ENCODE assay signal across 22 cellular contexts in genomic region chr15:51240066-51240465, GRCh38.
A peak's percentile ranks its signal among the peaks of the same experiment; 100 is the strongest.
DNase-seq lines count a peak whose midpoint lies in the region; TF ChIP-seq lines count a peak whose summit lies in the region.
"Had no signal": no experiment of that assay in that cellular context is flagged by ENCODE, and none has a peak within 500 bp of the region (broad histone marks: within the 10 kb centered on the region; RNA-seq: fewer than 3 reads in every experiment).

No MANE protein-coding gene starts in this region.

- H3K4me2 ChIP-seq in PC-9 (peak overlapping the region; percentile 34), smooth muscle cell (peak overlapping the region; percentile 6)

- DNase-seq in NCI-H146 (lab: John Stamatoyannopoulos, UW) (peak; percentile 13), NCI-H146 treated with DMSO at 0.1 percent for 48 hours (lab: John Stamatoyannopoulos, UW; ENCODE audit: unreplicated experiment) (no peak), PC-9 (no peak), smooth muscle cell (lab: John Stamatoyannopoulos, UW; ENCODE audit: unreplicated experiment) (no peak), testis (no peak), DMS79 treated with DMSO at 0.1 percent for 48 hours (lab: John Stamatoyannopoulos, UW) (no peak)
- DNase-seq in Jurkat, Clone E6-1 (ENCODE audit: low read depth, low spot score): peak; percentile 48
- DNase-seq in stimulated activated CD4-positive, alpha-beta T cell treated with anti-CD3 and anti-CD28 coated beads, Interleukin-1b, Interleukin-23, amount 100 ng/mL, for 48 hours: no peak
- DNase-seq: activated CD8-positive, alpha-beta memory T cell treated with anti-CD3 and anti-CD28 coated beads, Interleukin-2, amount 50 U/mL, for 48 hours; activated effector memory CD4-positive, alpha-beta T cell treated with anti-CD3 and anti-CD28 coated beads, Interleukin-2, amount 50 U/mL, for 16 hours; CD8-positive, alpha-beta T cell; dorsolateral prefrontal cortex; glutamatergic neuron; H7; lower lobe of right lung; NCI-H526; psoas muscle; upper lobe of right lung had no signal

- H3K79me2 ChIP-seq in PC-9 (ENCODE audit: low read depth) (no peaks in the 10 kb centered on the region), smooth muscle cell (ENCODE audit: low read depth) (no peaks in the 10 kb centered on the region)

- H3K27ac ChIP-seq in PC-9: no peak overlapping the region
- no peak overlapping the region for H3K27ac ChIP-seq in smooth muscle cell (ENCODE audit: low read depth)
- no peak overlapping the region for H3K27ac ChIP-seq in testis
- H3K27ac ChIP-seq: 22Rv1, dorsolateral prefrontal cortex, lower lobe of right lung, psoas muscle, RWPE1, SK-N-MC, upper lobe of right lung, VCaP had no signal

- H3K9ac ChIP-seq in smooth muscle cell (ENCODE audit: low read depth): no peak overlapping the region

- WGBS in smooth muscle cell (ENCODE audit: low lambda C conversion rate): 25% methylated on average over 3 of the region's 4 CpGs
- 53 to 76% methylated on average over 4 of the region's 4 CpGs for WGBS in testis, 2 donors

- H3K4me3 ChIP-seq in Jurkat, Clone E6-1 (ENCODE audit: low read length): no peak overlapping the region
- no peak overlapping the region for H3K4me3 ChIP-seq in PC-9
- no peak overlapping the region for H3K4me3 ChIP-seq in smooth muscle cell
- H3K4me3 ChIP-seq in testis: no peak overlapping the region
- H3K4me3 ChIP-seq: dorsolateral prefrontal cortex, lower lobe of right lung, psoas muscle, SK-N-MC, upper lobe of right lung had no signal

- no peaks in the 10 kb centered on the region for H3K9me2 ChIP-seq in PC-9 (ENCODE audit: insufficient read depth)

- TF ChIP-seq POLR2A in testis (IDR thresholded peaks at IDR 0.05): no peak

- H2AFZ ChIP-seq in PC-9 (no peak overlapping the region), smooth muscle cell (ENCODE audit: low read depth) (no peak overlapping the region)

- no peaks in the 10 kb centered on the region for H3F3A ChIP-seq in PC-9 (ENCODE audit: insufficient read depth, low read depth)
- no peaks in the 10 kb centered on the region for H3F3A ChIP-seq in smooth muscle cell (ENCODE audit: low read depth)

- no peaks in the 10 kb centered on the region for H3K36me3 ChIP-seq in PC-9 (ENCODE audit: low read depth)
- no peaks in the 10 kb centered on the region for H3K36me3 ChIP-seq in smooth muscle cell (ENCODE audit: low read depth)
- no peaks in the 10 kb centered on the region for H3K36me3 ChIP-seq in testis (ENCODE audit: low read depth, missing control alignments)
- H3K36me3 ChIP-seq: lower lobe of right lung, upper lobe of right lung had no signal

- no TSS peak for BruUV-seq in PC-9 (replicated peaks; lab: Mats Ljungman, UMichigan)

- POLR2A ChIA-PET in PC-9 (lab: Charles Lee; ENCODE audit: unreplicated experiment): no interaction called here

- H4K20me1 ChIP-seq in PC-9 (ENCODE audit: insufficient read depth): no peaks in the 10 kb centered on the region
- no peaks in the 10 kb centered on the region for H4K20me1 ChIP-seq in smooth muscle cell (ENCODE audit: low read depth)

- TF ChIP-seq CTCF in PC-9 (conservative IDR thresholded peaks at IDR 0.05): no peak
- TF ChIP-seq CTCF in smooth muscle cell (IDR thresholded peaks at IDR 0.05; ENCODE audit: borderline replicate concordance, insufficient read depth, poor library complexity, severe bottlenecking): no peak
- TF ChIP-seq CTCF in testis (IDR thresholded peaks at IDR 0.05): no peak

- intact Hi-C loops in PC-9 (cut with micrococcal nuclease; ENCODE audit: unreplicated experiment): no loop called here
- intact Hi-C loops in testis (cut with DNase I; ENCODE audit: low total_unique reads): no loop called here

- H3K9me3 ChIP-seq in PC-9 (ENCODE audit: insufficient read depth, low read depth): no peaks in the 10 kb centered on the region
- H3K9me3 ChIP-seq in smooth muscle cell (replicated peaks; ENCODE audit: low read depth): no peaks in the 10 kb centered on the region
- no peaks in the 10 kb centered on the region for H3K9me3 ChIP-seq in testis
- H3K9me3 ChIP-seq: lower lobe of right lung, psoas muscle, upper lobe of right lung had no signal

- H3K27me3 ChIP-seq in PC-9 (ENCODE audit: insufficient read depth, low read depth) (no peaks in the 10 kb centered on the region), smooth muscle cell (ENCODE audit: low read depth) (no peaks in the 10 kb centered on the region), testis (no peaks in the 10 kb centered on the region)

- H3K4me1 ChIP-seq in PC-9 (replicated peaks; ENCODE audit: insufficient read depth) (peaks cover 17% of the 10 kb centered on the region), smooth muscle cell (ENCODE audit: low read depth) (peaks cover 24% of the 10 kb centered on the region), testis (no peaks in the 10 kb centered on the region)
- H3K4me1 ChIP-seq: psoas muscle, upper lobe of right lung had no signal

- CTCF ChIA-PET in PC-9 (lab: Charles Lee): no interaction called here

Comparison
In these comparisons a context has a peak if more than half of its experiments do, and no peak if none do; other contexts are left out.
1. DNase-seq: peak in NCI-H146 (single experiment) and Jurkat, Clone E6-1 (single experiment); none in NCI-H146 treated with DMSO at 0.1 percent for 48 hours (single experiment), PC-9 (0 of 2), smooth muscle cell (single experiment), testis (single experiment), DMS79 treated with DMSO at 0.1 percent for 48 hours (single experiment) and stimulated activated CD4-positive, alpha-beta T cell treated with anti-CD3 and anti-CD28 coated beads, Interleukin-1b, Interleukin-23, amount 100 ng/mL, for 48 hours (single experiment).